Comparison of ENCODE assay signal across 20 cellular contexts in the genomic region with DNA sequence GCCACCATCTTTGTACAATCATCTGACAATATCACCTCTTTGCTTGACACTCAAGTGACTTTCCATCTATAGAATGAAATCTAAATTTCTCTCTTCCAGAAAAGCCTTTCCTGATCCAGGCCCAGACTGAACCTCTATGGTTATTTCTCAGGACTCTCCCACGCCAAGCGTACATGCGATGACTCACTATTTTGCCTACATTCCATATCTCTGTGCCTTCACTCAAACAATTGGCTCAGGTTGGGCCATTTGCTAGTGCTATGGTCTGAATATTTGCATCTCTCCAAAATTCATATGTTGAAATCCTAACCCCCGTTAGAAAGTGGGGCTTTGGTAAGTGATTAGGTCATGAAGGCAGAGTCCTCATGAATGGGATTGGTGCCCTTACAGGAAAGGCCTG. TPM values are rescaled to one million over a fixed set of nuclear protein-coding genes. Genes with fewer than 3 reads are reported as not detected.
DNase-seq lines count a peak whose midpoint lies in the region; ATAC-seq, FAIRE-seq and TF ChIP-seq lines count a peak whose summit lies in the region.
"Had no signal": no experiment of that assay in that cellular context is flagged by ENCODE, and none has a peak within 500 bp of the region (broad histone marks: within the 10 kb centered on the region; RNA-seq: fewer than 3 reads in every experiment).

No MANE protein-coding gene starts in this region.

- H3K9me3 ChIP-seq in PC-3 (ENCODE audit: low read length): no peaks in the 10 kb centered on the region
- no peaks in the 10 kb centered on the region for H3K9me3 ChIP-seq in keratinocyte (ENCODE audit: control insufficient read depth, low read depth, low read length)
- H3K9me3 ChIP-seq: SJSA1 had no signal

- H3K4me2 ChIP-seq in PC-3 (ENCODE audit: low read length) (no peak overlapping the region), keratinocyte (ENCODE audit: control insufficient read depth, extremely low read depth, insufficient read depth, low read depth, low read length) (no peak overlapping the region)

- peaks cover 3% of the 10 kb centered on the region for H3F3A ChIP-seq in PC-3 (ENCODE audit: low read length, unreplicated experiment)

- POLR2A ChIA-PET in PC-3 (lab: Charles Lee; ENCODE audit: unreplicated experiment): no interaction called here

- H3K9me2 ChIP-seq in PC-3 (replicated peaks; ENCODE audit: low read length): no peaks in the 10 kb centered on the region

- intact Hi-C loops in PC-3 (cut with micrococcal nuclease) (no loop called here), posterior cingulate gyrus (cut with DNase I) (no loop called here)

- TF ChIP-seq CTCF in PC-3 (conservative IDR thresholded peaks at IDR 0.05; ENCODE audit: low read depth, low read length): no peak
- TF ChIP-seq CTCF in choroid plexus epithelial cell (conservative IDR thresholded peaks at IDR 0.05; ENCODE audit: low read depth, low read length): no peak
- no peak for TF ChIP-seq CTCF in keratinocyte (optimal IDR thresholded peaks at IDR 0.05 in 1 of 3, IDR thresholded peaks at IDR 0.05 in 1 of 3, conservative IDR thresholded peaks at IDR 0.05 in 1 of 3; ENCODE audit: extremely low read depth in 1 of 3, insufficient read depth in 2 of 3, low read length in 3 of 3)
- TF ChIP-seq CTCF in GM20000 (IDR thresholded peaks at IDR 0.05; ENCODE audit: extremely low read depth, missing control alignments): no peak

- H3K4me3 ChIP-seq in PC-3 (ENCODE audit: low read length) (no peak overlapping the region), choroid plexus epithelial cell (ENCODE audit: low read depth, low read length) (no peak overlapping the region), keratinocyte (ENCODE audit: control insufficient read depth in 2 of 3, extremely low read depth in 1 of 3, insufficient read depth in 2 of 3, low read depth in 1 of 3, low read length in 3 of 3) (no peak overlapping the region)
- H3K4me3 ChIP-seq: SJSA1 had no signal

- ATAC-seq in PC-3 (peak; percentile 40; the same call in 1 of the 2 replicates), GM19351 (IDR thresholded peaks at IDR 0.05; ENCODE audit: unreplicated experiment) (no peak)

- peaks cover 4% of the 10 kb centered on the region; the same call in 1 of the 2 replicates for H4K20me1 ChIP-seq in PC-3 (ENCODE audit: low read length)
- peaks cover 2% of the 10 kb centered on the region for H4K20me1 ChIP-seq in keratinocyte (ENCODE audit: control insufficient read depth, extremely low read depth, insufficient read depth, low read length)

- H2AFZ ChIP-seq in PC-3 (ENCODE audit: low read length) (no peak overlapping the region), keratinocyte (ENCODE audit: control insufficient read depth, low read length) (no peak overlapping the region)

- H3K4me1 ChIP-seq in PC-3 (ENCODE audit: insufficient read depth, low read length): peaks cover 20% of the 10 kb centered on the region
- peaks cover 8% of the 10 kb centered on the region for H3K4me1 ChIP-seq in keratinocyte (ENCODE audit: control insufficient read depth, extremely low read depth, insufficient read depth, low read length)
- H3K4me1 ChIP-seq: SJSA1 had no signal

- H3K27ac ChIP-seq in PC-3 (ENCODE audit: low read length): peak overlapping the region; percentile 38
- H3K27ac ChIP-seq in keratinocyte (ENCODE audit: control insufficient read depth, insufficient read depth, low read length): peak overlapping the region; percentile 41
- H3K27ac ChIP-seq: C4-2B, RWPE1, SJSA1 had no signal

- H3K27me3 ChIP-seq in PC-3 (ENCODE audit: low read length) (no peaks in the 10 kb centered on the region), keratinocyte (ENCODE audit: control insufficient read depth, extremely low read depth, insufficient read depth, low read length) (no peaks in the 10 kb centered on the region)
- H3K27me3 ChIP-seq: SJSA1 had no signal

- H3K9me1 ChIP-seq in keratinocyte (ENCODE audit: control insufficient read depth, extremely low read depth, insufficient read depth, low read length): no peaks in the 10 kb centered on the region

- H3K36me3 ChIP-seq in PC-3 (ENCODE audit: low read depth, low read length) (peaks cover 72% of the 10 kb centered on the region), keratinocyte (ENCODE audit: control insufficient read depth in 2 of 2, extremely low read depth in 1 of 2, insufficient read depth in 2 of 2, low read length in 2 of 2) (peaks cover 24 to 56% of the 10 kb centered on the region in 2 experiments)

- TSS peak; percentile 1 for BruUV-seq in PC-3 (replicated peaks; lab: Mats Ljungman, UMichigan)

- no peak overlapping the region for H3K9ac ChIP-seq in PC-3 (ENCODE audit: low read length)
- no peak overlapping the region for H3K9ac ChIP-seq in keratinocyte (ENCODE audit: control insufficient read depth, extremely low read depth, insufficient read depth, low read length)

- H3K79me2 ChIP-seq in PC-3 (ENCODE audit: low read length): 0 out of 2 replicates have a peak, but pooled peaks cover 4% of the 10 kb centered on the region
- peaks cover 6% of the 10 kb centered on the region for H3K79me2 ChIP-seq in keratinocyte (ENCODE audit: control insufficient read depth, insufficient read depth, low read length)

- FAIRE-seq in keratinocyte (lab: Jason Lieb, UNC): peak; percentile 67

- CTCF ChIA-PET in PC-3 (lab: Charles Lee): no interaction called here

- dilution Hi-C loops in keratinocyte (cut with MboI; ENCODE audit: extremely low pct_ligation_motif_present, low sequenced_read_pairs): no loop called here

- DNase-seq in EL: peak; percentile 22
- DNase-seq in PC-3: peak; percentile 41
- DNase-seq in choroid plexus epithelial cell (ENCODE audit: low read depth): peak; percentile 73
- no peak for DNase-seq in keratinocyte (ENCODE audit: low read depth, low spot score)
- no peak for DNase-seq in GM20000 (ENCODE audit: low spot score)
- DNase-seq in posterior cingulate gyrus: no peak
- DNase-seq in A172 (ENCODE audit: low spot score): no peak
- DNase-seq: DMS 273 treated with DMSO at 0.1 percent for 48 hours, H9, NCI-H1105 treated with DMSO at 0.1 percent for 48 hours, NCI-H1930, NCI-H2171, NCI-H446 treated with DMSO at 0.1 percent for 48 hours, NCI-H748 treated with DMSO at 0.1 percent for 48 hours, OCI-M1 had no signal

RNA-seq across cellular contexts. Expression of gene ST3GAL6, which starts 43.9 kb away (rescaled TPM):
- total RNA-seq in PC-3 (2014; rRNA removed): 7.3 and 11.5 TPM in 2 replicates
- 1.8 to 5.3 TPM (median 4.0 TPM) in 3 replicates for polyA plus RNA-seq in keratinocyte
- polyA plus RNA-seq in keratinocyte (2011; ENCODE audit: low read depth): 14.4 TPM
- 1.2 and 2.7 TPM in 2 replicates for polyA plus RNA-seq in keratinocyte (2011; cell fraction: cytosol; rRNA removed)
- polyA plus RNA-seq in keratinocyte (2011; cell fraction: nucleus; rRNA removed): 4.3 and 5.2 TPM in 2 replicates
- 2.4 and 8.6 TPM in 2 replicates for polyA plus RNA-seq in keratinocyte (2012; ENCODE audit: low replicate concordance)
- 0.56 to 4.3 TPM (median 1.5 TPM) in 3 replicates for polyA minus RNA-seq in keratinocyte
- polyA minus RNA-seq in keratinocyte (2011; cell fraction: cytosol; rRNA and poly(A)+ RNA removed): 5.2 TPM
- 3.1 and 5.4 TPM in 2 replicates for polyA minus RNA-seq in keratinocyte (2011; cell fraction: nucleus; rRNA and poly(A)+ RNA removed)
- total RNA-seq in A172 (2014; rRNA removed; shearing (Covaris generic)): 4.0 and 11.1 TPM in 2 replicates
- total RNA-seq: SJSA1 had no signal
- polyA plus RNA-seq: IgD-negative memory B cell had no signal

Comparison
In these comparisons a context has a peak if more than half of its experiments do, and no peak if none do; other contexts are left out.
1. DNase-seq: peak in EL (single experiment), PC-3 (single experiment) and choroid plexus epithelial cell (single experiment); none in keratinocyte (single experiment), GM20000 (single experiment), posterior cingulate gyrus (0 of 10) and A172 (single experiment).